ENCODE assay signal across 8 cellular contexts in genomic region chr10:59240581-59241183, GRCh38.
DNase-seq lines count a peak whose midpoint lies in the region; ATAC-seq and TF ChIP-seq lines count a peak whose summit lies in the region.

No MANE protein-coding gene starts in this region.

- no peaks in the 10 kb centered on the region for H3K9me3 ChIP-seq in NT2/D1 (ENCODE audit: insufficient read depth, low read length)
- peaks cover 19% of the 10 kb centered on the region for H3K9me3 ChIP-seq in endodermal cell (ENCODE audit: control insufficient read depth, low read length)
- H3K9me3 ChIP-seq in osteoblast (ENCODE audit: low read depth, low read length) = no peaks in the 10 kb centered on the region

- H3K4me1 ChIP-seq in NT2/D1 (ENCODE audit: insufficient read depth, insufficient read length) (no peaks in the 10 kb centered on the region), endodermal cell (ENCODE audit: control insufficient read depth, insufficient read depth, low read length) (no peaks in the 10 kb centered on the region), osteoblast (ENCODE audit: insufficient read depth, low read length) (no peaks in the 10 kb centered on the region)

- H3K27me3 ChIP-seq in NT2/D1 (ENCODE audit: insufficient read depth, insufficient read length) (no peaks in the 10 kb centered on the region), endodermal cell (ENCODE audit: control insufficient read depth, insufficient read depth, low read length, poor library complexity, severe bottlenecking) (no peaks in the 10 kb centered on the region), osteoblast (ENCODE audit: insufficient read depth, low read length) (no peaks in the 10 kb centered on the region)

- DNase-seq in AG08396 (ENCODE audit: low spot score) = peak; percentile 18
- DNase-seq in NT2/D1 (ENCODE audit: low read depth, low spot score) = peak; percentile 16
- DNase-seq in endodermal cell = peak; percentile 49
- no peak for DNase-seq in osteoblast (ENCODE audit: insufficient read length, low spot score, missing footprints)
- no peak for DNase-seq in epidermal melanocyte (ENCODE audit: insufficient read length, low spot score)

- WGBS in endodermal cell (ENCODE audit: insufficient coverage in 1 of 2, insufficient read length in 1 of 2), 2 experiments = 20% methylated on average over 1 of the region's 2 CpGs; no CpG with 5 or more reads in 1 of the 2 experiments

- H3K4me3 Mint-ChIP-seq in endodermal cell = no peak overlapping the region

- H3K27ac Mint-ChIP-seq in endodermal cell = no peak overlapping the region

- H4K20me1 ChIP-seq in osteoblast (ENCODE audit: insufficient read depth, low read length) = no peaks in the 10 kb centered on the region

- H3K9me3 Mint-ChIP-seq in endodermal cell = peaks cover 5% of the 10 kb centered on the region

- H3K36me3 Mint-ChIP-seq in endodermal cell (ENCODE audit: low read depth) = no peaks in the 10 kb centered on the region

- no peak overlapping the region for H2AFZ ChIP-seq in osteoblast (ENCODE audit: low read length)

- H3K79me2 ChIP-seq in osteoblast (ENCODE audit: insufficient read depth, low read length) = no peaks in the 10 kb centered on the region

- H3K4me3 ChIP-seq in GM12875 (ENCODE audit: low read depth, low read length) (no peak overlapping the region), NT2/D1 (ENCODE audit: insufficient read length, low read depth) (no peak overlapping the region), endodermal cell (ENCODE audit: low read length) (no peak overlapping the region), osteoblast (ENCODE audit: insufficient read depth, low read length) (no peak overlapping the region)

- H3K27me3 Mint-ChIP-seq in endodermal cell (ENCODE audit: insufficient read depth) = no peaks in the 10 kb centered on the region

- TF ChIP-seq CTCF in GM12875 (IDR thresholded peaks at IDR 0.05; ENCODE audit: borderline replicate concordance, insufficient read depth, low read depth, low read length) (peak; percentile 28; the same call in 1 of the 2 replicates), endodermal cell (conservative IDR thresholded peaks at IDR 0.05) (peak; percentile 89), osteoblast (IDR thresholded peaks at IDR 0.05; ENCODE audit: extremely low read depth, low read depth, low read length) (peak; percentile 57)

- H3K9ac ChIP-seq in NT2/D1 (ENCODE audit: insufficient read length, low read depth) = no peak overlapping the region
- H3K9ac ChIP-seq in endodermal cell (ENCODE audit: extremely low read depth, low read length, poor library complexity, severe bottlenecking) = no peak overlapping the region

- no peaks in the 10 kb centered on the region for H3K36me3 ChIP-seq in NT2/D1 (ENCODE audit: insufficient read depth, insufficient read length, low read length)
- peaks cover 20% of the 10 kb centered on the region for H3K36me3 ChIP-seq in endodermal cell (ENCODE audit: control insufficient read depth, insufficient read depth, low read length)
- no peaks in the 10 kb centered on the region for H3K36me3 ChIP-seq in osteoblast (ENCODE audit: insufficient read depth, low read length)

- no peaks in the 10 kb centered on the region for H3K4me1 Mint-ChIP-seq in endodermal cell

- H3K27ac ChIP-seq in endodermal cell (ENCODE audit: low read depth, low read length) (no peak overlapping the region), osteoblast (ENCODE audit: low read depth, low read length) (no peak overlapping the region)

- ATAC-seq in HG02981 (IDR thresholded peaks at IDR 0.05; ENCODE audit: unreplicated experiment) (no peak), HG02870 (IDR thresholded peaks at IDR 0.05; ENCODE audit: unreplicated experiment) (no peak)

- H3K4me2 ChIP-seq in osteoblast (ENCODE audit: insufficient read depth, low read length) = no peak overlapping the region

Comparison
In these comparisons a context has a peak if more than half of its experiments do, and no peak if none do; other contexts are left out.
1. DNase-seq: peak in AG08396 (single experiment), NT2/D1 (single experiment) and endodermal cell (single experiment); none in osteoblast (single experiment) and epidermal melanocyte (single experiment).
2. CTCF ChIP-seq: peak in every context shown above with its lines; median percentile 89 in endodermal cell; 57 in osteoblast; 28 in GM12875.